In genomic region chr5:162240734-162241133, GRCh38 we compare ENCODE assay signal across 29 cellular contexts.
"Had no signal": no experiment of that assay in that cellular context is flagged by ENCODE, and none has a peak within 500 bp of the region (broad histone marks: within the 10 kb centered on the region; RNA-seq: fewer than 3 reads in every experiment).

No MANE protein-coding gene starts in this region.

- H3K4me1 ChIP-seq: esophagus squamous epithelium, gastrocnemius medialis, heart right ventricle, left lung, lower lobe of right lung had no signal

- H3K27me3 ChIP-seq: dorsolateral prefrontal cortex, esophagus squamous epithelium, gastrocnemius medialis, heart right ventricle, left lung had no signal

- H3K36me3 Mint-ChIP-seq: mesothelial cell of epicardium; naive B cell; naive thymus-derived CD8-positive, alpha-beta T cell had no signal

- FAIRE-seq: colon, endometrium, islet of Langerhans, keratinocyte had no signal

- ATAC-seq: esophagus mucosa; gastrocnemius medialis; heart right ventricle; left cardiac atrium; left lung; left ventricle myocardium superior; lower lobe of right lung; mucosa of descending colon; naive thymus-derived CD8-positive, alpha-beta T cell had no signal

- H3K36me3 ChIP-seq: esophagus squamous epithelium, gastrocnemius medialis, heart right ventricle, left lung, lower lobe of right lung had no signal

- H3K4me3 ChIP-seq: coronary artery, dorsolateral prefrontal cortex, esophagus squamous epithelium, gastrocnemius medialis, heart right ventricle, left lung, lower lobe of right lung, mucosa of descending colon had no signal

- H3K4me1 Mint-ChIP-seq: mesothelial cell of epicardium; naive B cell; naive thymus-derived CD8-positive, alpha-beta T cell had no signal

- H3K27ac Mint-ChIP-seq: mesothelial cell of epicardium; naive B cell; naive thymus-derived CD8-positive, alpha-beta T cell had no signal

- H3K27me3 Mint-ChIP-seq: naive B cell; naive thymus-derived CD8-positive, alpha-beta T cell had no signal

- H3K4me3 Mint-ChIP-seq: mesothelial cell of epicardium; naive B cell; naive thymus-derived CD8-positive, alpha-beta T cell had no signal

- H3K9me3 ChIP-seq: gastrocnemius medialis, lower lobe of right lung had no signal

- DNase-seq: dermis blood vessel endothelial cell; dorsolateral prefrontal cortex; effector CD4-positive, alpha-beta T cell; effector memory CD4-positive, alpha-beta T cell; erythroblast; esophagus squamous epithelium; foreskin fibroblast; foreskin melanocyte; gastrocnemius medialis; glutamatergic neuron; head of caudate nucleus; heart right ventricle; hippocampal formation; left cardiac atrium; left lung; left ventricle myocardium superior; lower lobe of right lung; mesenchymal stem cell; mucosa of descending colon; naive B cell; naive thymus-derived CD8-positive, alpha-beta T cell had no signal

- H3K27ac ChIP-seq: coronary artery, dorsolateral prefrontal cortex, epithelial cell of prostate, esophagus squamous epithelium, gastrocnemius medialis, heart right ventricle, left lung, lower lobe of right lung had no signal
